Comparison of ENCODE assay signal across 22 cellular contexts in genomic region chr1:99717005-99717404, GRCh38. TPM values are rescaled to one million over a fixed set of nuclear protein-coding genes. Genes with fewer than 3 reads are reported as not detected.
A peak's percentile ranks its signal among the peaks of the same experiment; 100 is the strongest.
DNase-seq lines count a peak whose midpoint lies in the region; ATAC-seq, FAIRE-seq and TF ChIP-seq lines count a peak whose summit lies in the region.
"Had no signal": no experiment of that assay in that cellular context is flagged by ENCODE, and none has a peak within 500 bp of the region (broad histone marks: within the 10 kb centered on the region; RNA-seq: fewer than 3 reads in every experiment).

No MANE protein-coding gene starts in this region.

- SMC1A ChIA-PET in GM12878 (lab: Charles Lee; ENCODE audit: uncharacterized antibody, unreplicated experiment) = interaction anchor here (1.2 to 1.3 kb wide), 2 partner anchors 14 to 29 kb away, joined by 3 to 7 read pairs; no protein-coding TSS in a partner anchor

- H3K27me3 ChIP-seq in HepG2 (ENCODE audit: control insufficient read depth in 1 of 2, insufficient read depth in 2 of 2, low read length in 2 of 2) = no peaks in the 10 kb centered on the region
- no peaks in the 10 kb centered on the region for H3K27me3 ChIP-seq in right lobe of liver
- no peaks in the 10 kb centered on the region for H3K27me3 ChIP-seq in GM12878 (replicated peaks in 1 of 2; ENCODE audit: control insufficient read depth in 2 of 2, insufficient read depth in 2 of 2, low read length in 1 of 2)
- no peaks in the 10 kb centered on the region for H3K27me3 ChIP-seq in bronchial epithelial cell (ENCODE audit: control insufficient read depth, insufficient read depth, low read length)
- H3K27me3 ChIP-seq in parathyroid adenoma (ENCODE audit: control insufficient read depth, insufficient read depth, low read length) = no peaks in the 10 kb centered on the region
- H3K27me3 ChIP-seq: BLaER1 treated with 17β-estradiol and CSF1 and Interleukin-3, amounts not matched to agents 10 nM and 100 nM had no signal

- TF ChIP-seq RAD21 in HepG2 (CRISPR knock-in tag; IDR thresholded peaks at IDR 0.05) (no peak), GM12878 (IDR thresholded peaks at IDR 0.05; ENCODE audit: insufficient read depth, low read depth, low read length) (no peak)

- TF ChIP-seq EP300 in HepG2 (IDR thresholded peaks at IDR 0.05; ENCODE audit: low read depth in 2 of 2, low read length in 2 of 2) (no peak), HepG2 (CRISPR knock-in tag; IDR thresholded peaks at IDR 0.05; ENCODE audit: borderline replicate concordance) (no peak), GM12878 (IDR thresholded peaks at IDR 0.05; ENCODE audit: borderline replicate concordance in 1 of 2, control insufficient read depth in 1 of 2, low read depth in 2 of 2, low read length in 2 of 2) (no peak)

- H3K27ac ChIP-seq in HepG2 (ENCODE audit: extremely low read length, insufficient read depth, low read length) = no peak overlapping the region
- no peak overlapping the region for H3K27ac ChIP-seq in right lobe of liver
- no peak overlapping the region for H3K27ac ChIP-seq in GM12878 (ENCODE audit: control insufficient read depth, insufficient read depth)
- peak overlapping the region; percentile 42 for H3K27ac ChIP-seq in parathyroid adenoma
- H3K27ac ChIP-seq: 22Rv1; A549; BLaER1 treated with 17β-estradiol and CSF1 and Interleukin-3, amounts not matched to agents 10 nM and 100 nM; C4-2B had no signal

- CTCF ChIA-PET in HepG2 (lab: Yijun Ruan, JAX; ENCODE audit: low intra/inter-chr PET ratio, low total read pairs) (no interaction called here), GM12878 (lab: Yijun Ruan, JAX) (interaction anchor here (0.7 kb wide), 1 partner anchor 28 kb away, joined by 3 read pairs; no protein-coding TSS in a partner anchor)

- peaks cover 16% of the 10 kb centered on the region for H3K4me1 ChIP-seq in HepG2 (ENCODE audit: insufficient read depth, low read length)
- no peaks in the 10 kb centered on the region for H3K4me1 ChIP-seq in right lobe of liver
- H3K4me1 ChIP-seq in GM12878 (ENCODE audit: control insufficient read depth, insufficient read depth, low read length) = no peaks in the 10 kb centered on the region
- no peaks in the 10 kb centered on the region for H3K4me1 ChIP-seq in parathyroid adenoma
- H3K4me1 ChIP-seq: A549; BLaER1 treated with 17β-estradiol and CSF1 and Interleukin-3, amounts not matched to agents 10 nM and 100 nM; Caco-2 had no signal

- FAIRE-seq in HepG2 (lab: Jason Lieb, UNC) (no peak), GM12878 (lab: Jason Lieb, UNC) (no peak), bronchial epithelial cell (lab: Jason Lieb, UNC) (peak; percentile 36)
- FAIRE-seq: A549, D721Med, G401.6, GM12892 had no signal

- H3K79me2 ChIP-seq in HepG2 (ENCODE audit: insufficient read depth, low read length) (no peaks in the 10 kb centered on the region), GM12878 (ENCODE audit: control insufficient read depth, insufficient read depth, low read length) (no peaks in the 10 kb centered on the region), parathyroid adenoma (no peaks in the 10 kb centered on the region)

- H4K20me1 ChIP-seq in HepG2 (ENCODE audit: insufficient read depth, low read length) (no peaks in the 10 kb centered on the region), GM12878 (ENCODE audit: control insufficient read depth, insufficient read depth) (no peaks in the 10 kb centered on the region)
- H4K20me1 ChIP-seq: BLaER1 treated with 17β-estradiol and CSF1 and Interleukin-3, amounts not matched to agents 10 nM and 100 nM had no signal

- no peak overlapping the region for H2AFZ ChIP-seq in HepG2 (ENCODE audit: low read length)
- no peak overlapping the region for H2AFZ ChIP-seq in GM12878 (ENCODE audit: control insufficient read depth, low read depth, low read length)
- no peak overlapping the region for H2AFZ ChIP-seq in parathyroid adenoma

- DNase-seq in HepG2 (ENCODE audit: low spot score) = peak; percentile 15
- DNase-seq in right lobe of liver = no peak
- DNase-seq in GM12878 (ENCODE audit: low read depth, low spot score) = no peak
- no peak for DNase-seq in bronchial epithelial cell (ENCODE audit: low read depth)
- DNase-seq in NCI-H2029 (lab: John Stamatoyannopoulos, UW) = no peak
- no peak for DNase-seq in retina
- DNase-seq: AML-193; Caco-2; Calu3; CD4-positive, alpha-beta T cell; CD8-positive, alpha-beta T cell; DMS79 treated with DMSO at 0.1 percent for 48 hours; GF-D8 had no signal

- TF ChIP-seq CTCF in HepG2 (CRISPR knock-in tag; IDR thresholded peaks at IDR 0.05) (no peak), right lobe of liver (IDR thresholded peaks at IDR 0.05) (no peak), GM12878 (IDR thresholded peaks at IDR 0.05 in 2 of 3, conservative IDR thresholded peaks at IDR 0.05 in 1 of 3; ENCODE audit: control insufficient read depth in 2 of 3, extremely low read depth in 1 of 3, insufficient read depth in 1 of 3, low read depth in 3 of 3, low read length in 3 of 3) (no peak), bronchial epithelial cell (IDR thresholded peaks at IDR 0.05; ENCODE audit: insufficient read depth, low read length, severe bottlenecking) (no peak), parathyroid adenoma (IDR thresholded peaks at IDR 0.05) (no peak)

- H3K4me3 ChIP-seq in HepG2 (replicated peaks in 1 of 3; ENCODE audit: insufficient read depth in 1 of 3, low read depth in 2 of 3, low read length in 3 of 3) (no peak overlapping the region), right lobe of liver (no peak overlapping the region), GM12878 (no peak overlapping the region), bronchial epithelial cell (ENCODE audit: low read depth, low read length) (no peak overlapping the region), parathyroid adenoma (ENCODE audit: low read depth, low read length) (no peak overlapping the region)
- H3K4me3 ChIP-seq: A549; BLaER1 treated with 17β-estradiol and CSF1 and Interleukin-3, amounts not matched to agents 10 nM and 100 nM had no signal

- ATAC-seq in HepG2 (peak; percentile 82), right lobe of liver (no peak), GM12878 (no peak), GM18498 (IDR thresholded peaks at IDR 0.05; ENCODE audit: unreplicated experiment) (no peak)
- ATAC-seq: A549; CD8-positive, alpha-beta T cell had no signal

- H3K9me3 ChIP-seq in HepG2 (ENCODE audit: low read length) (no peaks in the 10 kb centered on the region), right lobe of liver (no peaks in the 10 kb centered on the region), GM12878 (replicated peaks; ENCODE audit: control insufficient read depth, insufficient read depth, low read length) (no peaks in the 10 kb centered on the region), parathyroid adenoma (ENCODE audit: control insufficient read depth, low read length) (no peaks in the 10 kb centered on the region)
- H3K9me3 ChIP-seq: A549; BLaER1 treated with 17β-estradiol and CSF1 and Interleukin-3, amounts not matched to agents 10 nM and 100 nM; Caco-2 had no signal

- H3K4me2 ChIP-seq in HepG2 (ENCODE audit: low read depth, low read length) (no peak overlapping the region), GM12878 (ENCODE audit: control insufficient read depth, insufficient read depth) (no peak overlapping the region), parathyroid adenoma (ENCODE audit: low read length) (no peak overlapping the region)
- H3K4me2 ChIP-seq: A549; BLaER1 treated with 17β-estradiol and CSF1 and Interleukin-3, amounts not matched to agents 10 nM and 100 nM had no signal

- POLR2A ChIA-PET in HepG2 (lab: Yijun Ruan, JAX) (no interaction called here), GM12878 (lab: Charles Lee) (no interaction called here)

- in situ Hi-C loops in HepG2 (cut with HindIII; ENCODE audit: extremely low pct_ligation_motif_present, low pct_unique_long_range_greater_than_20kb) (loop anchor here (25.0 kb wide), 1 partner anchor 730 kb away; no protein-coding TSS in a partner anchor), GM12878 (cut with MboI) (no loop called here)

- H3K9ac ChIP-seq in HepG2 (ENCODE audit: insufficient read depth, low read depth, low read length) (no peak overlapping the region), GM12878 (ENCODE audit: control insufficient read depth, insufficient read depth, low read length) (no peak overlapping the region), parathyroid adenoma (no peak overlapping the region)
- H3K9ac ChIP-seq: BLaER1 treated with 17β-estradiol and CSF1 and Interleukin-3, amounts not matched to agents 10 nM and 100 nM had no signal

- 96% methylated on average over 1 of the region's 1 CpG for WGBS in HepG2 (ENCODE audit: low lambda C conversion rate)
- 71% methylated on average over 1 of the region's 1 CpG for WGBS in right lobe of liver (ENCODE audit: insufficient coverage, low coverage, low lambda C conversion rate, missing lambda C conversion rate)
- 100% methylated on average over 1 of the region's 1 CpG for WGBS in GM12878 (ENCODE audit: insufficient coverage, insufficient replicate concordance, low lambda C conversion rate, missing lambda C conversion rate)

- no TSS peak for BruUV-seq in HepG2 (replicated peaks; lab: Mats Ljungman, UMichigan)
- BruUV-seq in GM12878 (replicated peaks; lab: Mats Ljungman, UMichigan) = TSS peak; percentile 12

- intact Hi-C loops in HepG2 (cut with micrococcal nuclease; ENCODE audit: unreplicated experiment) = no loop called here
- intact Hi-C loops in right lobe of liver (cut with DNase I) = no loop called here
- intact Hi-C loops in GM12878 (cut with micrococcal nuclease; ENCODE audit: unreplicated experiment) = no loop called here

- RAD21 ChIA-PET in GM12878 (lab: Charles Lee; ENCODE audit: unreplicated experiment) = no interaction called here

- no peak for TF ChIP-seq POLR2A in HepG2 (IDR thresholded peaks at IDR 0.05; ENCODE audit: insufficient read depth in 1 of 2, low read depth in 2 of 2, low read length in 2 of 2)
- TF ChIP-seq POLR2A in right lobe of liver (IDR thresholded peaks at IDR 0.05) = no peak
- TF ChIP-seq POLR2A in GM12878 (IDR thresholded peaks at IDR 0.05; ENCODE audit: low read depth, low read length) = no peak

- H3K36me3 ChIP-seq in HepG2 (replicated peaks in 1 of 2; ENCODE audit: control insufficient read depth in 1 of 2, insufficient read depth in 2 of 2, low read length in 2 of 2) (peaks cover 1 to 45% of the 10 kb centered on the region in 2 experiments; a peak in 2 of 5 replicates), right lobe of liver (peaks cover 0 to 75% (median 25%) of the 10 kb centered on the region in 4 donors), GM12878 (ENCODE audit: control insufficient read depth in 2 of 2, insufficient read depth in 2 of 2, low read length in 1 of 2) (peaks cover 2% of the 10 kb centered on the region in 2 experiments; a peak in 2 of 4 replicates), bronchial epithelial cell (ENCODE audit: control insufficient read depth, insufficient read depth, low read length) (no peaks in the 10 kb centered on the region), parathyroid adenoma (ENCODE audit: control insufficient read depth, insufficient read depth, low read length) (no peaks in the 10 kb centered on the region)
- H3K36me3 ChIP-seq: BLaER1 treated with 17β-estradiol and CSF1 and Interleukin-3, amounts not matched to agents 10 nM and 100 nM had no signal

RNA-seq across cellular contexts. Expression of gene FRRS1, which starts 49.4 kb away (rescaled TPM):
- total RNA-seq in HepG2 (2016; rRNA removed; fragmentation: Illumina TruSeq; extraction: Trizol) = 12.0 and 23.4 TPM in 2 replicates
- 3.4 and 3.9 TPM in 2 replicates for total RNA-seq in HepG2 (2016; cell fraction: cytosol; rRNA removed; fragmentation: Illumina TruSeq; extraction: Trizol; ENCODE audit: low read depth)
- 13.7 and 24.0 TPM in 2 replicates for total RNA-seq in HepG2 (2016; cell fraction: insoluble cytoplasmic fraction; rRNA removed; fragmentation: Illumina TruSeq; extraction: Trizol)
- 3.8 and 5.4 TPM in 2 replicates for total RNA-seq in HepG2 (2016; cell fraction: membrane; rRNA removed; fragmentation: Illumina TruSeq; extraction: Trizol)
- total RNA-seq in HepG2 (2016; cell fraction: nucleus; rRNA removed; fragmentation: Illumina TruSeq; extraction: Trizol) = 22.5 and 26.4 TPM in 2 replicates
- 22.6 and 23.2 TPM in 2 replicates for polyA plus RNA-seq in HepG2 (2011; rRNA removed)
- 11.0 and 18.6 TPM in 2 replicates for polyA plus RNA-seq in HepG2 (2011; cell fraction: cytosol; rRNA removed)
- polyA plus RNA-seq in HepG2 (2011; cell fraction: nucleus; rRNA removed) = 12.6 and 15.7 TPM in 2 replicates
- polyA plus RNA-seq in HepG2 (2012) = 22.8 and 35.9 TPM in 2 replicates
- 0.40 and 0.52 TPM in 2 replicates for polyA plus RNA-seq in HepG2 (2016; cell fraction: cytosol; fragmentation: Illumina TruSeq; extraction: Trizol; ENCODE audit: low read depth)
- polyA plus RNA-seq in HepG2 (2016; cell fraction: insoluble cytoplasmic fraction; fragmentation: Illumina TruSeq; extraction: Trizol; ENCODE audit: low read depth) = 3.2 and 3.6 TPM in 2 replicates
- 0.48 and 2.5 TPM in 2 replicates for polyA plus RNA-seq in HepG2 (2016; cell fraction: membrane; fragmentation: Illumina TruSeq; extraction: Trizol; ENCODE audit: low read depth)
- 8.7 and 11.7 TPM in 2 replicates for polyA plus RNA-seq in HepG2 (2016; cell fraction: nucleus; fragmentation: Illumina TruSeq; extraction: Trizol; ENCODE audit: insufficient read depth, low read depth)
- 11.4 and 80.8 TPM in 2 replicates for polyA minus RNA-seq in HepG2 (2011; rRNA and poly(A)+ RNA removed; ENCODE audit: low replicate concordance)
- polyA minus RNA-seq in HepG2 (2011; cell fraction: cytosol; rRNA and poly(A)+ RNA removed) = 42.1 and 48.8 TPM in 2 replicates
- 48.9 and 62.4 TPM in 2 replicates for polyA minus RNA-seq in HepG2 (2011; cell fraction: nucleus; rRNA and poly(A)+ RNA removed)
- total RNA-seq in right lobe of liver = 10 to 100 TPM; 19.6 to 44.0 (median 31.4) TPM
- 113 and 114 TPM in 2 replicates for total RNA-seq in GM12878 (2013; cell fraction: nucleolus; rRNA removed)
- 12.6 and 15.1 TPM in 2 replicates for total RNA-seq in GM12878 (2014; rRNA removed)
- total RNA-seq in GM12878 (2014; rRNA removed; fragmentation: Illumina TruSeq; extraction: Trizol) = 16.1 and 17.1 TPM in 2 replicates
- 10.4 and 10.7 TPM in 2 replicates for total RNA-seq in GM12878 (2021)
- 1.9 TPM for polyA plus RNA-seq in GM12878 (2011; ENCODE audit: low read depth)
- 18.9 and 25.0 TPM in 2 replicates for polyA plus RNA-seq in GM12878 (2011; rRNA removed)
- 9.4 and 12.2 TPM in 2 replicates for polyA plus RNA-seq in GM12878 (2011; cell fraction: cytosol; rRNA removed)
- 15.1 and 15.7 TPM in 2 replicates for polyA plus RNA-seq in GM12878 (2011; cell fraction: nucleus; rRNA removed)
- 3.1 and 4.8 TPM in 2 replicates for polyA plus RNA-seq in GM12878 (2012)
- polyA plus RNA-seq in GM12878 (2014; fragmentation: Illumina TruSeq; extraction: Trizol) = 8.3 and 10.7 TPM in 2 replicates
- under 1 TPM; 0.22 to 0.55 TPM for polyA plus RNA-seq in GM12878 (2014; fragmentation: Nextera tagmentation; extraction: Ambion mirVana)
- polyA plus RNA-seq in GM12878 (2014; rRNA removed) = 6.5 and 7.6 TPM in 2 replicates
- polyA plus RNA-seq in GM12878 (2016; fragmentation: Nextera tagmentation; extraction: Ambion mirVana) = 1 to 10 TPM in 1 of 2 experiments, under 1 TPM in 1; 0.13 to 1.1 TPM
- 56.5 and 65.2 TPM in 2 replicates for polyA minus RNA-seq in GM12878 (2011; rRNA and poly(A)+ RNA removed)
- 12.3 and 15.0 TPM in 2 replicates for polyA minus RNA-seq in GM12878 (2011; cell fraction: cytosol; rRNA and poly(A)+ RNA removed)
- 21.4 and 23.7 TPM in 2 replicates for polyA minus RNA-seq in GM12878 (2011; cell fraction: nucleus; rRNA and poly(A)+ RNA removed)
- 23.4 and 28.3 TPM in 2 replicates for total RNA-seq in bronchial epithelial cell
